18 cellular contexts compared by ENCODE assay signal in genomic region chr2:99998981-99999380, GRCh38.
"Had no signal": no experiment of that assay in that cellular context is flagged by ENCODE, and none has a peak within 500 bp of the region (broad histone marks: within the 10 kb centered on the region; RNA-seq: fewer than 3 reads in every experiment).

No MANE protein-coding gene starts in this region.

- DNase-seq: activated CD4-positive, alpha-beta T cell treated with anti-CD3 and anti-CD28 coated beads for 36 hours; activated CD8-positive, alpha-beta memory T cell treated with anti-CD3 and anti-CD28 coated beads, Interleukin-2, amount 50 U/mL, for 4 hours; activated CD8-positive, alpha-beta T cell treated with anti-CD3 and anti-CD28 coated beads for 36 hours; activated gamma-delta T cell; activated T-cell treated with anti-CD3 and anti-CD28 coated beads, Interleukin-2, amount 50 U/mL, for 48 hours; endodermal cell; gastrocnemius medialis; heart left ventricle; midbrain; pancreas; sigmoid colon; spleen; trophoblast cell had no signal

- H3K27me3 ChIP-seq: cardiac muscle cell, gastrocnemius medialis, heart left ventricle, pancreas, sigmoid colon, spleen, suprapubic skin had no signal

- H3K36me3 Mint-ChIP-seq: activated naive CD4-positive, alpha-beta T cell treated with anti-CD3 and anti-CD28 coated beads, Interleukin-2, amount 50 U/mL, for 72 hours had no signal

- H3K27ac Mint-ChIP-seq: activated CD4-positive, alpha-beta T cell treated with anti-CD3 and anti-CD28 coated beads for 36 hours; activated CD8-positive, alpha-beta T cell treated with anti-CD3 and anti-CD28 coated beads for 36 hours; activated naive CD4-positive, alpha-beta T cell treated with anti-CD3 and anti-CD28 coated beads, Interleukin-2, amount 50 U/mL, for 72 hours; endodermal cell; stimulated activated naive CD8-positive, alpha-beta T cell treated with anti-CD3 and anti-CD28 coated beads, Interleukin-15, Interleukin-2, amounts not matched to agents 100 ng/mL and 50 ng/mL, for 24 hours had no signal

- H3K27me3 Mint-ChIP-seq: activated CD4-positive, alpha-beta T cell treated with anti-CD3 and anti-CD28 coated beads for 36 hours; activated CD8-positive, alpha-beta T cell treated with anti-CD3 and anti-CD28 coated beads for 36 hours; stimulated activated naive CD8-positive, alpha-beta T cell treated with anti-CD3 and anti-CD28 coated beads, Interleukin-15, Interleukin-2, amounts not matched to agents 100 ng/mL and 50 ng/mL, for 24 hours had no signal

- H3K4me3 Mint-ChIP-seq: activated CD4-positive, alpha-beta T cell treated with anti-CD3 and anti-CD28 coated beads for 36 hours; activated CD8-positive, alpha-beta T cell treated with anti-CD3 and anti-CD28 coated beads for 36 hours; endodermal cell; stimulated activated naive CD8-positive, alpha-beta T cell treated with anti-CD3 and anti-CD28 coated beads, Interleukin-15, Interleukin-2, amounts not matched to agents 100 ng/mL and 50 ng/mL, for 24 hours had no signal

- H3K4me1 Mint-ChIP-seq: endodermal cell had no signal

- H3K4me3 ChIP-seq: cardiac muscle cell, gastrocnemius medialis, heart left ventricle, lung, pancreas, sigmoid colon, spleen, suprapubic skin had no signal

- H3K9me3 Mint-ChIP-seq: activated CD8-positive, alpha-beta T cell treated with anti-CD3 and anti-CD28 coated beads for 36 hours; activated naive CD4-positive, alpha-beta T cell treated with anti-CD3 and anti-CD28 coated beads, Interleukin-2, amount 50 U/mL, for 72 hours; endodermal cell; stimulated activated naive CD8-positive, alpha-beta T cell treated with anti-CD3 and anti-CD28 coated beads, Interleukin-15, Interleukin-2, amounts not matched to agents 100 ng/mL and 50 ng/mL, for 24 hours had no signal

- H3K27ac ChIP-seq: cardiac muscle cell, gastrocnemius medialis, heart left ventricle, pancreas, sigmoid colon, spleen, suprapubic skin had no signal

- H3K36me3 ChIP-seq: cardiac muscle cell, gastrocnemius medialis, pancreas, suprapubic skin had no signal
